In genomic region chr1:14687147-14687546, GRCh38 we compare ENCODE assay signal across 5 cellular contexts.
"Had no signal": no experiment of that assay in that cellular context is flagged by ENCODE, and none has a peak within 500 bp of the region (broad histone marks: within the 10 kb centered on the region; RNA-seq: fewer than 3 reads in every experiment).

No MANE protein-coding gene starts in this region.

- DNase-seq: GM23248, GOT3, H9, HCEC 1CT had no signal

- H3K36me3 Mint-ChIP-seq: IgD-negative memory B cell had no signal

- H3K27ac Mint-ChIP-seq: IgD-negative memory B cell had no signal

- H3K9ac ChIP-seq: GM23248 had no signal

- H3K9me3 Mint-ChIP-seq: IgD-negative memory B cell had no signal

- H3K4me3 Mint-ChIP-seq: H9, IgD-negative memory B cell had no signal

- H3K4me3 ChIP-seq: GM23248 had no signal

- H3K27ac ChIP-seq: GM23248 had no signal

- H3K4me1 Mint-ChIP-seq: IgD-negative memory B cell had no signal

- H2AFZ ChIP-seq: GM23248 had no signal
